Comparison of ENCODE assay signal across 10 cellular contexts in genomic region chr5:77379558-77380061, GRCh38.
DNase-seq lines count a peak whose midpoint lies in the region; ATAC-seq, FAIRE-seq and TF ChIP-seq lines count a peak whose summit lies in the region.
"Had no signal": no experiment of that assay in that cellular context is flagged by ENCODE, and none has a peak within 500 bp of the region (broad histone marks: within the 10 kb centered on the region; RNA-seq: fewer than 3 reads in every experiment).

No MANE protein-coding gene starts in this region.

- no peak for TF ChIP-seq CTCF in coronary artery (IDR thresholded peaks at IDR 0.05)
- TF ChIP-seq CTCF in RWPE1 (conservative IDR thresholded peaks at IDR 0.05; ENCODE audit: low read depth) = no peak

- DNase-seq in activated effector memory CD4-positive, alpha-beta T cell treated with anti-CD3 and anti-CD28 coated beads, Interleukin-2, amount 50 U/mL, for 16 hours = peak; percentile 71
- no peak for DNase-seq in activated effector memory CD4-positive, alpha-beta T cell treated with Interleukin-2 at 50 U/mL for 16 hours
- peak; percentile 69 for DNase-seq in activated naive CD4-positive, alpha-beta T cell treated with anti-CD3 and anti-CD28 coated beads, Interleukin-2, amount 50 U/mL, for 16 hours
- DNase-seq in coronary artery (ENCODE audit: low spot score) (no peak), RWPE1 (ENCODE audit: low spot score) (no peak), NCI-H1694 (lab: John Stamatoyannopoulos, UW) (no peak), HTR-8/SVneo (ENCODE audit: insufficient read length, low spot score) (no peak)
- DNase-seq: NCI-H2081 treated with DMSO at 0.1 percent for 48 hours, tibial artery had no signal

- FAIRE-seq in HTR-8/SVneo (lab: Jason Lieb, UNC) = no peak

- H3K27ac ChIP-seq in coronary artery (no peak overlapping the region), RWPE1 (no peak overlapping the region)
- H3K27ac ChIP-seq: tibial artery had no signal

- H3K4me3 ChIP-seq in coronary artery = no peak overlapping the region
- H3K4me3 ChIP-seq: tibial artery had no signal

- POLR2A ChIA-PET in RWPE1 (lab: Yijun Ruan, JAX; ENCODE audit: low non-redundant PET) = no interaction called here

- ATAC-seq in HG03460 (IDR thresholded peaks at IDR 0.05; ENCODE audit: unreplicated experiment) = peak; percentile 78

- CTCF ChIA-PET in RWPE1 (lab: Yijun Ruan, JAX) = no interaction called here

Comparison
In these comparisons a context has a peak if more than half of its experiments do, and no peak if none do; other contexts are left out.
1. DNase-seq: peak in activated effector memory CD4-positive, alpha-beta T cell treated with anti-CD3 and anti-CD28 coated beads, Interleukin-2, amount 50 U/mL, for 16 hours (single experiment) and activated naive CD4-positive, alpha-beta T cell treated with anti-CD3 and anti-CD28 coated beads, Interleukin-2, amount 50 U/mL, for 16 hours (single experiment); none in activated effector memory CD4-positive, alpha-beta T cell treated with Interleukin-2 at 50 U/mL for 16 hours (single experiment), coronary artery (single experiment), RWPE1 (single experiment), NCI-H1694 (single experiment) and HTR-8/SVneo (single experiment).